ENCODE assay signal across 1 cellular context in the genomic region with DNA sequence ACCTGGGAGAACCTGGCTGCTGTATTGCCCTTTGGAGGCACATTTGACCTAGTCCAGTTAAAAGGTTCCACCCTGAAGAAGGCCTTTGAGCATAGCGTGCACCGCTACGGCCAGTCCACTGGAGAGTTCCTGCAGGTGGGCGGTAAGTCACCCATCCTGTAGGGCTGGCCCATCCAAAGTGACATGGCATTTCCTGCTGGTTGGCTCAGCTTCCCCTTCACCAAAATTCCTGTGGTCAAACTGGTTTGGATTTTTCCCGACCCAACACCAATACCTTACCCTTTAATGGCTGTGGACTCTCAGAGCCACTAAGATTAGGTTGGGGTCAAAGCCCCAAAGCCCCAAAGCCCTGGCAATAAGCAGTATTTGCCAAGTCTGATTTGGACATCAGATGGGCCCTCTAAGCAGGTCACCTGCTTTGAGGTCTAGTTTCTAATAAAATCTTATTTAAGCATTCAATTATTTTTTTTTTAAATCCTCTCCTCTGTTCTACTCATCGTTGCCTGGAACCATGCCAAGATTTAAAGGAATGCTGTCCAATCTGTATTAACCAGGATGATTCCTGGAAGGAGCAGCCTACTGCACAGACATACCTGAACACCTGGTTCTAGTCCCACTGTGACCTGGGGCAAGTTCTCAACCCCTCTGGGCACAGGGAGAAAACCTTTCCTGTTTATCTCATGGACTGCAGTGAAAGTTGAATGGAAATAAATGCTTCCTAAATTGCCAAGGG.
TF ChIP-seq lines count a peak whose summit lies in the region.

No MANE protein-coding gene starts in this region.

TF ChIP-seq in IMR-90, 13 proteins besides CTCF, POLR2A, EP300 and RAD21:
- TF ChIP-seq BHLHE40 (IDR thresholded peaks at IDR 0.05; ENCODE audit: low read depth, low read length): no peak
- no peak for TF ChIP-seq SMC3 (IDR thresholded peaks at IDR 0.05; ENCODE audit: low read depth, low read length)
- no peak for TF ChIP-seq RCOR1 (IDR thresholded peaks at IDR 0.05; ENCODE audit: insufficient replicate concordance, low read length)
- no peak for TF ChIP-seq NFE2L2 (IDR thresholded peaks at IDR 0.05; ENCODE audit: low read depth, low read length)
- TF ChIP-seq MAFK (IDR thresholded peaks at IDR 0.05; ENCODE audit: low read depth, low read length): no peak
- TF ChIP-seq MXI1 (IDR thresholded peaks at IDR 0.05; ENCODE audit: borderline replicate concordance, low read depth, low read length): no peak
